27 cellular contexts compared by ENCODE assay signal in genomic region chr4:143250617-143251016, GRCh38.
"Had no signal": no experiment of that assay in that cellular context is flagged by ENCODE, and none has a peak within 500 bp of the region (broad histone marks: within the 10 kb centered on the region; RNA-seq: fewer than 3 reads in every experiment).

No MANE protein-coding gene starts in this region.

- DNase-seq: activated CD4-positive, alpha-beta T cell treated with anti-CD3 and anti-CD28 coated beads for 36 hours; activated CD4-positive, alpha-beta T cell treated with anti-CD3 and anti-CD28 coated beads, Interleukin-2, amount 10 ng/mL, durations not matched to agents 7 days and 5 days; activated CD4-positive, alpha-beta T cell treated with anti-CD3 and anti-CD28 coated beads, Interleukin-2, amount 50 U/mL, for 48 hours; activated CD8-positive, alpha-beta T cell treated with anti-CD3 and anti-CD28 coated beads, Interleukin-2, amount 10 ng/mL, durations not matched to agents 7 days and 5 days; activated naive CD4-positive, alpha-beta T cell treated with anti-CD3 and anti-CD28 coated beads, Interleukin-2, amount 10 ng/mL, durations not matched to agents 7 days and 5 days; activated naive CD8-positive, alpha-beta T cell treated with anti-CD3 and anti-CD28 coated beads, Interleukin-2, amount 50 U/mL, for 24 hours; activated T-cell treated with anti-CD3 and anti-CD28 coated beads, Interleukin-2, amount 50 U/mL, for 4 hours; anterior cingulate cortex; central memory CD4-positive, alpha-beta T cell; MM.1S; MV-4-11; NCI-H1092; NCI-H1436 treated with DMSO at 0.1 percent for 48 hours; NCI-H1694 treated with DMSO at 0.1 percent for 48 hours; NCI-H2029; NCI-H345; NCI-H510A; NCI-H69; NCI-H82; NK-92 treated with Interleukin-12 subunit alpha and Interleukin-12 subunit beta, amount 100 ng/mL, for 24 hours; PC-9; Right ventricle myocardium superior; SW 1271; T-helper 1 cell; T1000 had no signal

- H3K27ac ChIP-seq: KMS-11, PC-9, RWPE1 had no signal

- ATAC-seq: activated CD4-positive, alpha-beta T cell treated with anti-CD3 and anti-CD28 coated beads for 36 hours; activated CD8-positive, alpha-beta T cell treated with anti-CD3 and anti-CD28 coated beads, Interleukin-2, amount 10 ng/mL, durations not matched to agents 7 days and 5 days; activated naive CD8-positive, alpha-beta T cell treated with anti-CD3 and anti-CD28 coated beads, Interleukin-2, amount 50 U/mL, for 24 hours; activated T-cell treated with anti-CD3 and anti-CD28 coated beads, Interleukin-2, amount 50 U/mL, for 4 hours had no signal

- H3K4me3 ChIP-seq: PC-9 had no signal
